Comparison of ENCODE assay signal across 1 cellular context in the genomic region with DNA sequence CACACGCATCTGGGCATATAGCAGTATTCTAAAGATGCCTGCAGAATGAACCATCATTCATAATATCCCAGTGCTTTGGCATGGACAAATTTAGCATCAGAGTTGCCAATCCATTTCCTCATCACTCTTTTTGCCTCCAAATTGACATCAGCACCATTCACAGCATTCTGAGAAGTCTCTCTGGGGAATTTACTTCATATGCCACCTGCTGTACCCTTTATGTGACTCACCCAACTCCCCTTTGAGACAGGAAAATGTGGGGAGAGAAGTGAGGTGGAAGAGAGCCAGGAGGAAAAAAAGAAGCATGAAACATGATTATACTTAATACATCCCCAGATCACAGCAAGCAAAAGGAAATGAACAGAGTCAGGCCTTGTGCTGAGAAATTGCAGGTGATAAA.
A peak's percentile ranks its signal among the peaks of the same experiment; 100 is the strongest.
TF ChIP-seq lines count a peak whose summit lies in the region.

No MANE protein-coding gene starts in this region.

TF ChIP-seq in SK-N-SH, 30 proteins besides CTCF, POLR2A, EP300 and RAD21 (continued from another document):
- TF ChIP-seq JUND (IDR thresholded peaks at IDR 0.05) (0 out of 2 replicates have a peak, but pooled peaks have one; percentile 8), USF1 (IDR thresholded peaks at IDR 0.05; ENCODE audit: borderline replicate concordance, low read depth) (no peak)
